Comparison of ENCODE assay signal across 1 cellular context in genomic region chr16:30526137-30526822, GRCh38.
TF ChIP-seq lines count a peak whose summit lies in the region.

TSS of gene ZNF768 (minus strand) at chr16:30526566. CDS start at chr16:30526413, 153 bp downstream.

TF ChIP-seq in H1, 55 proteins besides CTCF, POLR2A, EP300 and RAD21:
- no peak; a peak in 1 of 4 replicates for TF ChIP-seq HDAC2 (IDR thresholded peaks at IDR 0.05; ENCODE audit: borderline replicate concordance in 1 of 2, low read depth in 2 of 2, low read length in 2 of 2)
- no peak for TF ChIP-seq CBX5 (IDR thresholded peaks at IDR 0.05; ENCODE audit: low read depth, low read length)
- no peak for TF ChIP-seq KDM4A (IDR thresholded peaks at IDR 0.05; ENCODE audit: low read depth, low read length, severe bottlenecking)
- no peak for TF ChIP-seq JUND (IDR thresholded peaks at IDR 0.05; ENCODE audit: low read length)
- TF ChIP-seq CREB1 (IDR thresholded peaks at IDR 0.05): 0 out of 2 replicates have a peak, but pooled peaks have one; percentile 12
- peak; percentile 97 to 98 for TF ChIP-seq SIN3A (conservative IDR thresholded peaks at IDR 0.05 in 1 of 2, IDR thresholded peaks at IDR 0.05 in 1 of 2; ENCODE audit: low read depth in 1 of 2, low read length in 2 of 2)
- TF ChIP-seq, protein P1, sequence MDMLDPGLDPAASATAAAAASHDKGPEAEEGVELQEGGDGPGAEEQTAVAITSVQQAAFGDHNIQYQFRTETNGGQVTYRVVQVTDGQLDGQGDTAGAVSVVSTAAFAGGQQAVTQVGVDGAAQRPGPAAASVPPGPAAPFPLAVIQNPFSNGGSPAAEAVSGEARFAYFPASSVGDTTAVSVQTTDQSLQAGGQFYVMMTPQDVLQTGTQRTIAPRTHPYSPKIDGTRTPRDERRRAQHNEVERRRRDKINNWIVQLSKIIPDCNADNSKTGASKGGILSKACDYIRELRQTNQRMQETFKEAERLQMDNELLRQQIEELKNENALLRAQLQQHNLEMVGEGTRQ (IDR thresholded peaks at IDR 0.05; ENCODE audit: low read length): peak; percentile 34; the same call in 1 of the 2 replicates
- 0 out of 2 replicates have a peak, but pooled peaks have one; percentile 7 for TF ChIP-seq BACH1 (IDR thresholded peaks at IDR 0.05; ENCODE audit: low read length)
- TF ChIP-seq SP4 (IDR thresholded peaks at IDR 0.05; ENCODE audit: low read length): no peak
- TF ChIP-seq CEBPB (IDR thresholded peaks at IDR 0.05; ENCODE audit: low read depth, low read length): no peak
- TF ChIP-seq TBP (IDR thresholded peaks at IDR 0.05; ENCODE audit: low read depth, low read length): peak; percentile 26; the same call in 1 of the 2 replicates
- TF ChIP-seq TAF1 (IDR thresholded peaks at IDR 0.05; ENCODE audit: low read depth, low read length): peak; percentile 56
- peak; percentile 43 for TF ChIP-seq TAF7 (optimal IDR thresholded peaks at IDR 0.05; ENCODE audit: borderline replicate concordance, low read depth, low read length)
- TF ChIP-seq, protein P2, sequence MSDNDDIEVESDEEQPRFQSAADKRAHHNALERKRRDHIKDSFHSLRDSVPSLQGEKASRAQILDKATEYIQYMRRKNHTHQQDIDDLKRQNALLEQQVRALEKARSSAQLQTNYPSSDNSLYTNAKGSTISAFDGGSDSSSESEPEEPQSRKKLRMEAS (IDR thresholded peaks at IDR 0.05): peak; percentile 78; the same call in 1 of the 2 replicates
- TF ChIP-seq PHF8 (conservative IDR thresholded peaks at IDR 0.05; ENCODE audit: low read depth, low read length): peak; percentile 58
- TF ChIP-seq ASH2L (IDR thresholded peaks at IDR 0.05; ENCODE audit: low read length): no peak
- TF ChIP-seq POLR2AphosphoS5 (IDR thresholded peaks at IDR 0.05; ENCODE audit: low read depth, low read length): 0 out of 2 replicates have a peak, but pooled peaks have one; percentile 24
- TF ChIP-seq TEAD4 (IDR thresholded peaks at IDR 0.05; ENCODE audit: low read depth, low read length): 0 out of 2 replicates have a peak, but pooled peaks have one; percentile 5
TF ChIP-seq in H1: peak in this region for 11.
